Comparison of ENCODE assay signal across 23 cellular contexts in the genomic region with DNA sequence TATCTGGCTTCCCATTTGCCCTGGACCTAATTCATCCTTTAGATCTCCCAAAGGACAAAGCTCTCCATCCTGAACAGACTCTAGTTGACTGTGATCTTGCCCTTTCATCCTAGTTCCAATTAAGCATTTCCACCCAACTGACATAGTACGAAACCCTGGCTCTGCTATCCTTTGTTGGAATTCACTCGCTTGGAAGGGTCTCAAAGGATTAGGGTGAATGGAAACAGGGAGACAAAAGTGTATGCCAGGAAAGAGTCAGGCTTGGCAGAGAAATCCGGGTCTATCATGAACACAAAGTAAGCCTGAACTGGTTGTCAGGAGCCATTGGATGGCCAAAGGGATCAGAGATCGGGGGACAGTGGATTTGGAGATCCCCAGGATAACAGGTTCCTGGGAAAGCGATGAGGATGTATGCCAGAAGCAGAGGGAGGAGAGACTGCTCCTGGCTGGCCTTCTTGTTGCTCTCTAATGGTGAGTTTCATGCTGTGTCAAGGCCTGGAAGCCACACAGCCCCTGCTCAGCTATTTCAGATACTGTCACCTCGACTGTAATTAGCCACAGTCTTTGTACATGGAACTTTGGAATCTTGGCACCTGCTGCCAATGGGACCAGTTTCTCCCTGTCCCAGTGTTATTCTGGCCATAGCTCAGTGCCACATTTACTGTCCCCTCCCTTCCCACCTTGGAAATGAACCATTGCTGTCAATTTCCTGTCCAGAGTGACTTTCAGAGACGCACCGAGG.
"Had no signal": no experiment of that assay in that cellular context is flagged by ENCODE, and none has a peak within 500 bp of the region (broad histone marks: within the 10 kb centered on the region; RNA-seq: fewer than 3 reads in every experiment).

No MANE protein-coding gene starts in this region.

- H3K4me3 Mint-ChIP-seq: activated B cell treated with CpG ODN at 0.5 μM for 24 hours; activated CD8-positive, alpha-beta memory T cell treated with anti-CD3 and anti-CD28 coated beads, Interleukin-2, amount 10 ng/mL, durations not matched to agents 7 days and 5 days; activated CD8-positive, alpha-beta T cell treated with anti-CD3 and anti-CD28 coated beads, Interleukin-2, amount 10 ng/mL, durations not matched to agents 7 days and 5 days; activated T-cell treated with anti-CD3 and anti-CD28 coated beads, Interleukin-2, amount 50 U/mL, for 72 hours; dendritic cell treated with granulocyte-macrophage colony-stimulating factor and Interleukin-4, amounts not matched to agents 40 ng/mL and 50 ng/mL, for 4 days; endodermal cell; mesothelial cell of epicardium; natural killer cell; stimulated activated effector memory CD8-positive, alpha-beta T cell treated with anti-CD3 and anti-CD28 coated beads, Interleukin-12 subunit alpha, Interleukin-12 subunit beta, amount 100 ng/mL, for 72 hours; stimulated activated naive CD8-positive, alpha-beta T cell treated with anti-CD3 and anti-CD28 coated beads, Interleukin-15, Interleukin-2, amounts not matched to agents 100 ng/mL and 50 ng/mL, for 24 hours; T-cell; type B pancreatic cell had no signal

- H3K27me3 Mint-ChIP-seq: activated B cell treated with CpG ODN at 0.5 μM for 24 hours; activated CD8-positive, alpha-beta memory T cell treated with anti-CD3 and anti-CD28 coated beads, Interleukin-2, amount 10 ng/mL, durations not matched to agents 7 days and 5 days; dendritic cell treated with granulocyte-macrophage colony-stimulating factor and Interleukin-4, amounts not matched to agents 40 ng/mL and 50 ng/mL, for 4 days; stimulated activated naive CD8-positive, alpha-beta T cell treated with anti-CD3 and anti-CD28 coated beads, Interleukin-15, Interleukin-2, amounts not matched to agents 100 ng/mL and 50 ng/mL, for 24 hours; T-cell had no signal

- H3K4me3 ChIP-seq: sigmoid colon, vagina had no signal

- H3K36me3 ChIP-seq: sigmoid colon, vagina had no signal

- DNase-seq: activated B cell treated with CpG ODN at 0.5 μM for 24 hours; activated CD4-positive, alpha-beta T cell treated with anti-CD3 and anti-CD28 coated beads, Interleukin-2, amount 50 U/mL, for 1 hour; activated CD8-positive, alpha-beta memory T cell treated with anti-CD3 and anti-CD28 coated beads, Interleukin-2, amount 10 ng/mL, durations not matched to agents 7 days and 5 days; activated CD8-positive, alpha-beta T cell treated with anti-CD3 and anti-CD28 coated beads, Interleukin-2, amount 10 ng/mL, durations not matched to agents 7 days and 5 days; activated naive CD4-positive, alpha-beta T cell; activated T-cell treated with anti-CD3 and anti-CD28 coated beads, Interleukin-2, amount 50 U/mL, for 72 hours; endodermal cell; foreskin fibroblast; left cardiac atrium; natural killer cell; posterior cingulate gyrus; sigmoid colon; small intestine; stimulated activated CD4-positive, alpha-beta T cell treated with anti-CD3 and anti-CD28 coated beads, Interleukin-4, amount 100 ng/mL, for 24 hours; T-cell had no signal

- H3K9me3 Mint-ChIP-seq: endodermal cell, mesothelial cell of epicardium had no signal

- H3K36me3 Mint-ChIP-seq: activated CD8-positive, alpha-beta memory T cell treated with anti-CD3 and anti-CD28 coated beads, Interleukin-2, amount 10 ng/mL, durations not matched to agents 7 days and 5 days; mesothelial cell of epicardium; natural killer cell; stimulated activated effector memory CD8-positive, alpha-beta T cell treated with anti-CD3 and anti-CD28 coated beads, Interleukin-12 subunit alpha, Interleukin-12 subunit beta, amount 100 ng/mL, for 72 hours; T-cell; type B pancreatic cell had no signal

- H3K4me1 ChIP-seq: sigmoid colon, vagina had no signal

- H3K27ac Mint-ChIP-seq: activated B cell treated with CpG ODN at 0.5 μM for 24 hours; activated CD8-positive, alpha-beta memory T cell treated with anti-CD3 and anti-CD28 coated beads, Interleukin-2, amount 10 ng/mL, durations not matched to agents 7 days and 5 days; activated CD8-positive, alpha-beta T cell treated with anti-CD3 and anti-CD28 coated beads, Interleukin-2, amount 10 ng/mL, durations not matched to agents 7 days and 5 days; activated naive CD4-positive, alpha-beta T cell treated with anti-CD3 and anti-CD28 coated beads, Interleukin-2, amount 50 U/mL, for 72 hours; activated T-cell treated with anti-CD3 and anti-CD28 coated beads, Interleukin-2, amount 50 U/mL, for 72 hours; dendritic cell treated with granulocyte-macrophage colony-stimulating factor and Interleukin-4, amounts not matched to agents 40 ng/mL and 50 ng/mL, for 4 days; endodermal cell; mesothelial cell of epicardium; natural killer cell; stimulated activated effector memory CD8-positive, alpha-beta T cell treated with anti-CD3 and anti-CD28 coated beads, Interleukin-12 subunit alpha, Interleukin-12 subunit beta, amount 100 ng/mL, for 72 hours; stimulated activated naive CD8-positive, alpha-beta T cell treated with anti-CD3 and anti-CD28 coated beads, Interleukin-15, Interleukin-2, amounts not matched to agents 100 ng/mL and 50 ng/mL, for 24 hours; T-cell; type B pancreatic cell had no signal

- H3K27ac ChIP-seq: sigmoid colon, vagina had no signal

- H3K4me1 Mint-ChIP-seq: activated B cell treated with CpG ODN at 0.5 μM for 24 hours; activated CD8-positive, alpha-beta memory T cell treated with anti-CD3 and anti-CD28 coated beads, Interleukin-2, amount 10 ng/mL, durations not matched to agents 7 days and 5 days; natural killer cell; stimulated activated effector memory CD8-positive, alpha-beta T cell treated with anti-CD3 and anti-CD28 coated beads, Interleukin-12 subunit alpha, Interleukin-12 subunit beta, amount 100 ng/mL, for 72 hours; T-cell had no signal

- H3K9me3 ChIP-seq: sigmoid colon, vagina had no signal

- H3K27me3 ChIP-seq: sigmoid colon, vagina had no signal

- ATAC-seq: activated CD8-positive, alpha-beta memory T cell treated with anti-CD3 and anti-CD28 coated beads, Interleukin-2, amount 10 ng/mL, durations not matched to agents 7 days and 5 days; activated CD8-positive, alpha-beta T cell treated with anti-CD3 and anti-CD28 coated beads, Interleukin-2, amount 10 ng/mL, durations not matched to agents 7 days and 5 days; activated naive CD4-positive, alpha-beta T cell treated with anti-CD3 and anti-CD28 coated beads, Interleukin-2, amount 50 U/mL, for 72 hours; activated T-cell treated with anti-CD3 and anti-CD28 coated beads, Interleukin-2, amount 50 U/mL, for 72 hours; esophagus mucosa; natural killer cell; stimulated activated effector memory CD8-positive, alpha-beta T cell treated with anti-CD3 and anti-CD28 coated beads, Interleukin-12 subunit alpha, Interleukin-12 subunit beta, amount 100 ng/mL, for 72 hours; T-cell had no signal
